In the genomic region with DNA sequence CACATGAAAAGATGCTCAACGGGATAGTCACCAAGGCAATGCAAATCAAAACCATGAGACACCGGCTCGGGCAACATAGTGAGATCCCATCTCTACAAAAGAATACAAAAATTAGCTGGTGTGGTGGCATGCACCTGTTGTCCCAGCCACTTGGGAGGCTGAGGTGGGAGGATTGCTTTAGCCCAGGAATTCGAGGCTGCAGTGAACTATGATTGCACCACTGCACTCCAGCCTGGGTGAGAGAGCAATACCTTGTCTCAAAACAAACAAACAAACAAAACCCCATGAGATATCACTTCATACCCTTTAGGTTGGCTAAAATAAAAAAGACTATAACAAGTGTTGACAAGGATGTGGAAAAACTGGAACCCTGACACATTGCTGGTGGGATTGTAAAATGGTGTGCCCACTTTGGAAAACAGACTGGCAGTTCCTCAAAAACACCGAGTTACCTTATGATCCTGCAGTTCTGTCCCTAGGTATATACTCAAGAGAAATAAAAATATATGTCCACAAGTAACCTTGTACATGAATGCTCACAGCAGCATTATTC, we compare ENCODE assay signal across 2 cellular contexts.
A peak's percentile ranks its signal among the peaks of the same experiment; 100 is the strongest.
TF ChIP-seq lines count a peak whose summit lies in the region.

No MANE protein-coding gene starts in this region.

TF ChIP-seq in HepG2, 621 proteins besides CTCF, POLR2A, EP300 and RAD21:
- no peak for TF ChIP-seq MTA1 (CRISPR knock-in tag; IDR thresholded peaks at IDR 0.05; ENCODE audit: borderline replicate concordance)
- TF ChIP-seq, protein P1, sequence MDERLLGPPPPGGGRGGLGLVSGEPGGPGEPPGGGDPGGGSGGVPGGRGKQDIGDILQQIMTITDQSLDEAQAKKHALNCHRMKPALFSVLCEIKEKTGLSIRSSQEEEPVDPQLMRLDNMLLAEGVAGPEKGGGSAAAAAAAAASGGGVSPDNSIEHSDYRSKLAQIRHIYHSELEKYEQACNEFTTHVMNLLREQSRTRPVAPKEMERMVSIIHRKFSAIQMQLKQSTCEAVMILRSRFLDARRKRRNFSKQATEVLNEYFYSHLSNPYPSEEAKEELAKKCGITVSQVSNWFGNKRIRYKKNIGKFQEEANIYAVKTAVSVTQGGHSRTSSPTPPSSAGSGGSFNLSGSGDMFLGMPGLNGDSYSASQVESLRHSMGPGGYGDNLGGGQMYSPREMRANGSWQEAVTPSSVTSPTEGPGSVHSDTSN (CRISPR knock-in tag; IDR thresholded peaks at IDR 0.05), result no peak
- no peak for TF ChIP-seq MZF1 (CRISPR knock-in tag; IDR thresholded peaks at IDR 0.05; ENCODE audit: borderline replicate concordance)
- TF ChIP-seq, protein P2, sequence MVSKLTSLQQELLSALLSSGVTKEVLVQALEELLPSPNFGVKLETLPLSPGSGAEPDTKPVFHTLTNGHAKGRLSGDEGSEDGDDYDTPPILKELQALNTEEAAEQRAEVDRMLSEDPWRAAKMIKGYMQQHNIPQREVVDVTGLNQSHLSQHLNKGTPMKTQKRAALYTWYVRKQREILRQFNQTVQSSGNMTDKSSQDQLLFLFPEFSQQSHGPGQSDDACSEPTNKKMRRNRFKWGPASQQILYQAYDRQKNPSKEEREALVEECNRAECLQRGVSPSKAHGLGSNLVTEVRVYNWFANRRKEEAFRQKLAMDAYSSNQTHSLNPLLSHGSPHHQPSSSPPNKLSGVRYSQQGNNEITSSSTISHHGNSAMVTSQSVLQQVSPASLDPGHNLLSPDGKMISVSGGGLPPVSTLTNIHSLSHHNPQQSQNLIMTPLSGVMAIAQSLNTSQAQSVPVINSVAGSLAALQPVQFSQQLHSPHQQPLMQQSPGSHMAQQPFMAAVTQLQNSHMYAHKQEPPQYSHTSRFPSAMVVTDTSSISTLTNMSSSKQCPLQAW (CRISPR knock-in tag; IDR thresholded peaks at IDR 0.05), result no peak
- TF ChIP-seq, protein P3, sequence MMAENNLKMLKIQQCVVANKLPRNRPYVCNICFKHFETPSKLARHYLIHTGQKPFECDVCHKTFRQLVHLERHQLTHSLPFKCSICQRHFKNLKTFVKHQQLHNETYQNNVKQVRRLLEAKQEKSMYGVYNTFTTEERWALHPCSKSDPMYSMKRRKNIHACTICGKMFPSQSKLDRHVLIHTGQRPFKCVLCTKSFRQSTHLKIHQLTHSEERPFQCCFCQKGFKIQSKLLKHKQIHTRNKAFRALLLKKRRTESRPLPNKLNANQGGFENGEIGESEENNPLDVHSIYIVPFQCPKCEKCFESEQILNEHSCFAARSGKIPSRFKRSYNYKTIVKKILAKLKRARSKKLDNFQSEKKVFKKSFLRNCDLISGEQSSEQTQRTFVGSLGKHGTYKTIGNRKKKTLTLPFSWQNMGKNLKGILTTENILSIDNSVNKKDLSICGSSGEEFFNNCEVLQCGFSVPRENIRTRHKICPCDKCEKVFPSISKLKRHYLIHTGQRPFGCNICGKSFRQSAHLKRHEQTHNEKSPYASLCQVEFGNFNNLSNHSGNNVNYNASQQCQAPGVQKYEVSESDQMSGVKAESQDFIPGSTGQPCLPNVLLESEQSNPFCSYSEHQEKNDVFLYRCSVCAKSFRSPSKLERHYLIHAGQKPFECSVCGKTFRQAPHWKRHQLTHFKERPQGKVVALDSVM (CRISPR knock-in tag; IDR thresholded peaks at IDR 0.05), result peak; percentile 76
- TF ChIP-seq, protein P4, sequence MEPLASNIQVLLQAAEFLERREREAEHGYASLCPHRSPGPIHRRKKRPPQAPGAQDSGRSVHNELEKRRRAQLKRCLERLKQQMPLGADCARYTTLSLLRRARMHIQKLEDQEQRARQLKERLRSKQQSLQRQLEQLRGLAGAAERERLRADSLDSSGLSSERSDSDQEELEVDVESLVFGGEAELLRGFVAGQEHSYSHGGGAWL (CRISPR knock-in tag; IDR thresholded peaks at IDR 0.05), result no peak
- TF ChIP-seq ZNF7 (CRISPR knock-in tag; IDR thresholded peaks at IDR 0.05), result peak; percentile 98
- TF ChIP-seq EED (CRISPR knock-in tag; IDR thresholded peaks at IDR 0.05), result no peak
- TF ChIP-seq ZNF296 (CRISPR knock-in tag; conservative IDR thresholded peaks at IDR 0.05), result no peak
- TF ChIP-seq POGK (CRISPR knock-in tag; conservative IDR thresholded peaks at IDR 0.05), result no peak
- TF ChIP-seq ZNF75D (CRISPR knock-in tag; IDR thresholded peaks at IDR 0.05; ENCODE audit: borderline replicate concordance), result no peak
- no peak for TF ChIP-seq GFI1 (CRISPR knock-in tag; IDR thresholded peaks at IDR 0.05; ENCODE audit: borderline replicate concordance)
- no peak for TF ChIP-seq RAD51 (IDR thresholded peaks at IDR 0.05; ENCODE audit: borderline replicate concordance)
- TF ChIP-seq ZNF460 (CRISPR knock-in tag; IDR thresholded peaks at IDR 0.05; ENCODE audit: borderline replicate concordance), result peak; percentile 42; the same call in 1 of the 2 replicates
- TF ChIP-seq ZNF337 (CRISPR knock-in tag; IDR thresholded peaks at IDR 0.05; ENCODE audit: borderline replicate concordance, low read depth), result no peak
- no peak for TF ChIP-seq ZNF33B (CRISPR knock-in tag; IDR thresholded peaks at IDR 0.05)

TF ChIP-seq in K562, 482 proteins besides CTCF, POLR2A, EP300 and RAD21:
- TF ChIP-seq, protein P5, sequence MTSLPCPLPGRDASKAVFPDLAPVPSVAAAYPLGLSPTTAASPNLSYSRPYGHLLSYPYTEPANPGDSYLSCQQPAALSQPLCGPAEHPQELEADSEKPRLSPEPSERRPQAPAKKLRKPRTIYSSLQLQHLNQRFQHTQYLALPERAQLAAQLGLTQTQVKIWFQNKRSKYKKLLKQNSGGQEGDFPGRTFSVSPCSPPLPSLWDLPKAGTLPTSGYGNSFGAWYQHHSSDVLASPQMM (CRISPR knock-in tag; IDR thresholded peaks at IDR 0.05), result no peak
- TF ChIP-seq RBM25 (IDR thresholded peaks at IDR 0.05; ENCODE audit: low read depth, low read length, severe bottlenecking), result peak; percentile 54
- peak; percentile 29 for TF ChIP-seq ZFP36 (IDR thresholded peaks at IDR 0.05; ENCODE audit: low read depth, low read length, partially characterized antibody)
